In the genomic region with DNA sequence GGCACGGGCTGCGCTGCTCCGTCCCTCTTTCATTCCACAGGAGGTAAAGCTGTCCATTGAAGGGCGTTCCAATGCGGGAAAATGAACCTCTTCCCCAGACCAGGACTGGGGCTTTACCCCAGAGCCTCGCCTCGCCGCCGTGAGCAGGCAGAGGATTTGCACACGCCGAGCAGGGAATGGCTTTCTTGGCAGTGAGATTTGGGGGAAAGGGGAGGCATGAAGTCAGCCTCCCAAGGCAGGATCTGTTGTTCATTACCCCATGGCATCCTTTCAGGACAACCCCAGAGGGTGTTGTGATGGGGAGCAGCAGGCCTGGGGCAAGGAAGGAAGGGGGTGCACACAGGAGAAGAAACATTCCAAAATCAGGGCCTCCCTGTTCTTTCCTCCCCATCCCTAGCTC, we compare ENCODE assay signal across 15 cellular contexts.
"Had no signal": no experiment of that assay in that cellular context is flagged by ENCODE, and none has a peak within 500 bp of the region (broad histone marks: within the 10 kb centered on the region; RNA-seq: fewer than 3 reads in every experiment).

No MANE protein-coding gene starts in this region.

- H3K27ac ChIP-seq: heart left ventricle, psoas muscle, right lobe of liver, upper lobe of right lung had no signal

- H3K27ac Mint-ChIP-seq: activated naive CD8-positive, alpha-beta T cell had no signal

- ATAC-seq: esophagus mucosa; heart left ventricle; natural killer cell treated with Interleukin-12 subunit alpha and Interleukin-12 subunit beta and Interleukin-15 and Interleukin-18, amount 100 ng/mL, for 72 hours; psoas muscle; right lobe of liver; upper lobe of right lung had no signal

- H3K9me3 Mint-ChIP-seq: natural killer cell treated with Interleukin-12 subunit alpha and Interleukin-12 subunit beta and Interleukin-15 and Interleukin-18, amount 100 ng/mL, for 72 hours had no signal

- DNase-seq: activated CD4-positive, alpha-beta T cell treated with anti-CD3 and anti-CD28 coated beads, Interleukin-2, amount 50 U/mL, for 1 hour; activated gamma-delta T cell; activated T-cell treated with anti-CD3 and anti-CD28 coated beads for 4 hours; dermis blood vessel endothelial cell; foreskin melanocyte; heart left ventricle; nucleus accumbens; psoas muscle; right lobe of liver; stimulated activated CD4-positive, alpha-beta T cell treated with anti-CD3 and anti-CD28 coated beads, Interleukin-1b, Interleukin-23, amount 100 ng/mL, for 48 hours; stimulated activated naive CD4-positive, alpha-beta T cell treated with Interleukin-2 at 50 U/mL for 16 hours; upper lobe of right lung had no signal

- H3K27me3 ChIP-seq: heart left ventricle, right lobe of liver, upper lobe of right lung had no signal

- H3K9me3 ChIP-seq: heart left ventricle, psoas muscle, right lobe of liver, upper lobe of right lung had no signal

- H3K4me3 ChIP-seq: heart left ventricle, psoas muscle, right lobe of liver, upper lobe of right lung had no signal

- H3K27me3 Mint-ChIP-seq: activated naive CD8-positive, alpha-beta T cell; natural killer cell treated with Interleukin-12 subunit alpha and Interleukin-12 subunit beta and Interleukin-15 and Interleukin-18, amount 100 ng/mL, for 72 hours had no signal

- H3K4me3 Mint-ChIP-seq: activated naive CD8-positive, alpha-beta T cell; natural killer cell treated with Interleukin-12 subunit alpha and Interleukin-12 subunit beta and Interleukin-15 and Interleukin-18, amount 100 ng/mL, for 72 hours had no signal
